Comparison of ENCODE assay signal across 21 cellular contexts in genomic region chr7:17719998-17720397, GRCh38.
DNase-seq lines count a peak whose midpoint lies in the region; ATAC-seq, FAIRE-seq and TF ChIP-seq lines count a peak whose summit lies in the region.
"Had no signal": no experiment of that assay in that cellular context is flagged by ENCODE, and none has a peak within 500 bp of the region (broad histone marks: within the 10 kb centered on the region; RNA-seq: fewer than 3 reads in every experiment).

No MANE protein-coding gene starts in this region.

- FAIRE-seq in H1 (lab: Jason Lieb, UNC): peak; percentile 24
- FAIRE-seq: GM12878, GM19239, H54 had no signal

- H3K4me1 ChIP-seq in right atrium auricular region (no peaks in the 10 kb centered on the region), SJCRH30 (peaks cover 4% of the 10 kb centered on the region; the same call in 1 of the 2 replicates), H1 (replicated peaks in 1 of 4; ENCODE audit: control insufficient read depth in 3 of 4, insufficient read depth in 4 of 4, low read length in 3 of 4) (peaks cover 0 to 2% (median 0%) of the 10 kb centered on the region in 4 experiments; a peak in 1 of 7 replicates), heart right ventricle (peaks cover 0 to 9% (median 0%) of the 10 kb centered on the region in 9 donors)

- no peak overlapping the region for H3K4ac ChIP-seq in H1 (replicated peaks; ENCODE audit: insufficient read length, low read depth, low read length)

- H3K4me3 ChIP-seq in right atrium auricular region (no peak overlapping the region), SJCRH30 (no peak overlapping the region), H1 (ENCODE audit: extremely low read depth in 1 of 4, insufficient read depth in 2 of 4, low read depth in 3 of 4, low read length in 4 of 4) (no peak overlapping the region), heart right ventricle (no peak overlapping the region)
- H3K4me3 ChIP-seq: GM12878, GM23248 had no signal

- H4K91ac ChIP-seq in H1 (replicated peaks; ENCODE audit: insufficient read length, low read length): no peak overlapping the region

- H3K27ac ChIP-seq in right atrium auricular region (no peak overlapping the region), SJCRH30 (no peak overlapping the region), H1 (ENCODE audit: low read depth, low read length) (no peak overlapping the region), heart right ventricle (no peak overlapping the region)
- H3K27ac ChIP-seq: GM23248 had no signal

- no peaks in the 10 kb centered on the region for H4K20me1 ChIP-seq in H1 (replicated peaks in 1 of 2; ENCODE audit: control insufficient read depth in 1 of 2, insufficient read depth in 2 of 2, low read length in 2 of 2)

- TF ChIP-seq RAD21 in H1 (IDR thresholded peaks at IDR 0.05 in 1 of 2, conservative IDR thresholded peaks at IDR 0.05 in 1 of 2; ENCODE audit: low read depth in 2 of 2, low read length in 2 of 2): no peak

- H4K8ac ChIP-seq in H1 (ENCODE audit: extremely low read depth, insufficient read depth, low read length): no peak overlapping the region

- 87% methylated on average over 5 of the region's 5 CpGs; no CpG with 5 or more reads in 1 of the 2 experiments for WGBS in H1 (ENCODE audit: extremely low coverage in 1 of 2, insufficient coverage in 1 of 2, insufficient read length in 1 of 2, insufficient replicate concordance in 2 of 2, low coverage in 1 of 2, low lambda C conversion rate in 2 of 2, missing lambda C conversion rate in 1 of 2), 2 experiments
- 47 to 59% methylated on average over 5 of the region's 5 CpGs for WGBS in heart right ventricle, 2 donors

- intact Hi-C loops in Right ventricle myocardium inferior (cut with DNase I) (no loop called here), heart right ventricle (cut with DNase I) (no loop called here)

- H3K9me3 ChIP-seq in right atrium auricular region (no peaks in the 10 kb centered on the region), SJCRH30 (replicated peaks) (0 out of 2 replicates have a peak, but pooled peaks cover 3% of the 10 kb centered on the region), H1 (ENCODE audit: insufficient read depth in 2 of 2, low read depth in 1 of 2, low read length in 1 of 2) (no peaks in the 10 kb centered on the region), heart right ventricle (no peaks in the 10 kb centered on the region)

- no peak overlapping the region for H2BK12ac ChIP-seq in H1 (ENCODE audit: low read depth, low read length)

- H3K18ac ChIP-seq in H1 (ENCODE audit: extremely low read depth, low read length): no peak overlapping the region

- CTCF ChIA-PET in H1 (lab: Charles Lee; ENCODE audit: partially characterized antibody): interaction anchor here (0.7 to 0.9 kb wide), 2 partner anchors 50 to 637 kb away, joined by 3 to 4 read pairs; no protein-coding TSS in a partner anchor

- peak overlapping the region; percentile 70; the same call in 1 of the 2 replicates for H2AFZ ChIP-seq in H1 (ENCODE audit: low read length)
- H2AFZ ChIP-seq: GM23248 had no signal

- no peak overlapping the region for H2AK5ac ChIP-seq in H1 (ENCODE audit: low read depth, low read length)

- H3K14ac ChIP-seq in H1 (ENCODE audit: insufficient read length): no peak overlapping the region

- no peak overlapping the region for H3K56ac ChIP-seq in H1 (replicated peaks; ENCODE audit: insufficient read length, low read depth, low read length)

- no peak overlapping the region for H3K4me2 ChIP-seq in H1 (ENCODE audit: insufficient read depth in 1 of 2, low read depth in 2 of 2, low read length in 2 of 2)

- no peak for TF ChIP-seq EP300 in H1 (IDR thresholded peaks at IDR 0.05; ENCODE audit: borderline replicate concordance in 1 of 2, low read depth in 2 of 2, low read length in 2 of 2)

- no peak for TF ChIP-seq POLR2A in H1 (IDR thresholded peaks at IDR 0.05; ENCODE audit: control extremely low read depth in 1 of 2, low read depth in 2 of 2, low read length in 2 of 2)

- H3K79me2 ChIP-seq in H1 (ENCODE audit: control insufficient read depth in 1 of 2, insufficient read depth in 2 of 2, low read length in 2 of 2): no peaks in the 10 kb centered on the region

- no peak overlapping the region for H3K23ac ChIP-seq in H1 (ENCODE audit: insufficient read length)

- DNase-seq in Right ventricle myocardium inferior (ENCODE audit: missing footprints) (no peak), right atrium auricular region (ENCODE audit: low spot score) (no peak), SJCRH30 (peak; percentile 11 to 55), H1 (ENCODE audit: low read depth in 1 of 2, low spot score in 2 of 2) (no peak), heart right ventricle (no peak), NCI-H345 treated with DMSO at 0.1 percent for 48 hours (lab: John Stamatoyannopoulos, UW; ENCODE audit: unreplicated experiment) (no peak), NCI-H146 treated with DMSO at 0.1 percent for 48 hours (lab: John Stamatoyannopoulos, UW; ENCODE audit: unreplicated experiment) (no peak), NCI-H446 (lab: John Stamatoyannopoulos, UW) (no peak)
- DNase-seq: C1 segment of cervical spinal cord; CD4-positive, CD25-positive, alpha-beta regulatory T cell; CD8-positive, alpha-beta memory T cell; COR-L47; DMS 273 treated with DMSO at 0.1 percent for 48 hours; DMS53; DND-41; EL; GM23248; HCEC 1CT had no signal

- H2BK120ac ChIP-seq in H1 (replicated peaks; ENCODE audit: low read depth, low read length): no peak overlapping the region

- POLR2A ChIA-PET in H1 (lab: Charles Lee; ENCODE audit: partially characterized antibody): no interaction called here

- no peak overlapping the region for H2BK20ac ChIP-seq in H1 (ENCODE audit: low read length)

- H4K5ac ChIP-seq in H1 (ENCODE audit: insufficient read length, low read depth, low read length): no peak overlapping the region

- H3K9ac ChIP-seq in H1 (replicated peaks in 1 of 4; ENCODE audit: extremely low read depth in 1 of 4, low read depth in 3 of 4, low read length in 3 of 4): no peak overlapping the region
- H3K9ac ChIP-seq: GM23248 had no signal

- no peak overlapping the region for H2BK5ac ChIP-seq in H1 (ENCODE audit: low read depth, low read length)

- no peak overlapping the region for H2BK15ac ChIP-seq in H1 (ENCODE audit: low read length)

- H3K27me3 ChIP-seq in right atrium auricular region (no peaks in the 10 kb centered on the region), SJCRH30 (no peaks in the 10 kb centered on the region), H1 (replicated peaks in 1 of 4; ENCODE audit: control insufficient read depth in 3 of 4, extremely low read depth in 1 of 4, insufficient read depth in 3 of 4, low read length in 3 of 4) (no peaks in the 10 kb centered on the region), heart right ventricle (no peaks in the 10 kb centered on the region)

- ATAC-seq in Right ventricle myocardium inferior: peak; percentile 73
- peak in 5 of 8 donors; percentile 22 to 82 (median 57) for ATAC-seq in heart right ventricle
- ATAC-seq: GM12878 had no signal

- no peaks in the 10 kb centered on the region for H3K79me1 ChIP-seq in H1 (ENCODE audit: low read depth, low read length)

- no peaks in the 10 kb centered on the region for H3K23me2 ChIP-seq in H1 (ENCODE audit: low read depth, low read length)

- TF ChIP-seq CTCF in right atrium auricular region (IDR thresholded peaks at IDR 0.05) (no peak), H1 (IDR thresholded peaks at IDR 0.05; ENCODE audit: control extremely low read depth in 1 of 3, insufficient read depth in 1 of 3, low read depth in 1 of 3, low read length in 3 of 3) (no peak), heart right ventricle (IDR thresholded peaks at IDR 0.05) (no peak)

- H3K36me3 ChIP-seq in right atrium auricular region: no peaks in the 10 kb centered on the region
- H3K36me3 ChIP-seq in SJCRH30: no peaks in the 10 kb centered on the region
- H3K36me3 ChIP-seq in H1 (ENCODE audit: control insufficient read depth in 2 of 4, insufficient read depth in 4 of 4, low read length in 3 of 4): no peaks in the 10 kb centered on the region
- no peaks in the 10 kb centered on the region for H3K36me3 ChIP-seq in heart right ventricle

TF ChIP-seq in H1, 55 proteins besides CTCF, POLR2A, EP300 and RAD21 (continues in another document):
- no peak for TF ChIP-seq PHF8 (conservative IDR thresholded peaks at IDR 0.05; ENCODE audit: low read depth, low read length)
- no peak for TF ChIP-seq CBX5 (IDR thresholded peaks at IDR 0.05; ENCODE audit: low read depth, low read length)
- TF ChIP-seq BACH1 (IDR thresholded peaks at IDR 0.05; ENCODE audit: low read length): no peak
- no peak for TF ChIP-seq ZNF274 (IDR thresholded peaks at IDR 0.05; ENCODE audit: borderline replicate concordance, extremely low read depth, low read length)

Comparison
In these comparisons a context has a peak if more than half of its experiments do, and no peak if none do; other contexts are left out.
1. DNase-seq: peak in SJCRH30 (2 of 2); none in Right ventricle myocardium inferior (single experiment), right atrium auricular region (single experiment), H1 (0 of 2), heart right ventricle (0 of 2), NCI-H345 treated with DMSO at 0.1 percent for 48 hours (single experiment), NCI-H146 treated with DMSO at 0.1 percent for 48 hours (single experiment) and NCI-H446 (0 of 2).